2 cellular contexts compared by ENCODE assay signal in genomic region chr5:134509308-134510040, GRCh38.
TF ChIP-seq lines count a peak whose summit lies in the region.

No MANE protein-coding gene starts in this region.

TF ChIP-seq in HCT116, 20 proteins besides CTCF, POLR2A, EP300 and RAD21:
- TF ChIP-seq YY1 (IDR thresholded peaks at IDR 0.05; ENCODE audit: extremely low read depth, insufficient replicate concordance, low read depth, low read length) (peak; percentile 57), FOSL1 (IDR thresholded peaks at IDR 0.05; ENCODE audit: low read depth) (no peak), TCF7L2 (IDR thresholded peaks at IDR 0.05; ENCODE audit: borderline replicate concordance, extremely low read depth, insufficient read depth, insufficient read length) (peak; percentile 41), POLR2AphosphoS5 (IDR thresholded peaks at IDR 0.05; ENCODE audit: low read depth, low read length) (peak; percentile 36; the same call in 1 of the 2 replicates)

TF ChIP-seq in endothelial cell of umbilical vein, 7 proteins besides CTCF, POLR2A, EP300 and RAD21:
- TF ChIP-seq JUN (IDR thresholded peaks at IDR 0.05; ENCODE audit: borderline replicate concordance, insufficient read depth, insufficient read length, low read depth), result peak; percentile 29
- TF ChIP-seq EZH2 (IDR thresholded peaks at IDR 0.05; ENCODE audit: borderline replicate concordance, low read depth, low read length, severe bottlenecking), result no peak
